9 cellular contexts compared by ENCODE assay signal in the genomic region with DNA sequence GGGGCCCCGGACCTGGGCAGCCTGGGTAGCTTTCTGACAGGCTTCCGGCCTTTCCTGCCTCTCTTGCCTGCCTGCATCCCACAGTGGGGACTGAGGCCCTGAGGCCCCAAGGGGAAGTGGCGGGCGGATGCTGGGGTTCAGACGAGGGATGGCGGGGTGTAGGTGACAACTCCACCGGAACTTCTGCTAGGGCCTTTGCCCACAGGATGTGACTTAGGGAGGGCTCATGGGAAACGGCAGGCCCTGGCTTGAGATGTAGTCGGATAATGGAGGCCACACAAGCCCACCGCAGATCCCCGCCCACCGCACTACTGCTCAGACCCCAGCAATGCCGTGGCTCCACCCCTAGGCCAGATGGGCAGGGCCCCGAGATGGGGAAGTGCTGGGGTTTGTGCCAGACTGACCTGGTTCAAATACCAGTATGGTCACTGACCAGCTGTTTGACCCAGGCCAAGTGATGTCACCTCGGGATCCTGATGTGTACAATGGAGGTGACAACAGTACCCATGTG. TPM values are rescaled to one million over a fixed set of nuclear protein-coding genes. Genes with fewer than 3 reads are reported as not detected.
A peak's percentile ranks its signal among the peaks of the same experiment; 100 is the strongest.
DNase-seq lines count a peak whose midpoint lies in the region; ATAC-seq and TF ChIP-seq lines count a peak whose summit lies in the region.
"Had no signal": no experiment of that assay in that cellular context is flagged by ENCODE, and none has a peak within 500 bp of the region (broad histone marks: within the 10 kb centered on the region; RNA-seq: fewer than 3 reads in every experiment).

No MANE protein-coding gene starts in this region.

- H3K27ac Mint-ChIP-seq in activated CD4-positive, alpha-beta memory T cell treated with anti-CD3 and anti-CD28 coated beads for 36 hours, result peak overlapping the region; percentile 96

- H3K36me3 Mint-ChIP-seq in activated CD4-positive, alpha-beta memory T cell treated with anti-CD3 and anti-CD28 coated beads for 36 hours, result peaks cover 22% of the 10 kb centered on the region

- H3K4me1 Mint-ChIP-seq in activated CD4-positive, alpha-beta memory T cell treated with anti-CD3 and anti-CD28 coated beads for 36 hours (ENCODE audit: low read depth), result peaks cover 75% of the 10 kb centered on the region

- intact Hi-C loops in activated CD4-positive, alpha-beta memory T cell treated with anti-CD3 and anti-CD28 coated beads for 36 hours (cut with micrococcal nuclease), result no loop called here
- intact Hi-C loops in esophagus squamous epithelium (cut with DNase I), result loop anchor here (5.0 kb wide), 1 partner anchor 46 kb away; a partner anchor contains a TSS

- H3K4me3 Mint-ChIP-seq in activated CD4-positive, alpha-beta memory T cell treated with anti-CD3 and anti-CD28 coated beads for 36 hours, result peak overlapping the region; percentile 70

- ATAC-seq in HG03175 (IDR thresholded peaks at IDR 0.05; ENCODE audit: unreplicated experiment), result peak; percentile 17

- WGBS in esophagus squamous epithelium, 2 donors, result 0 to 37% methylated on average over 1 to 6 of the region's 15 CpGs

- no peaks in the 10 kb centered on the region for H3K27me3 ChIP-seq in esophagus squamous epithelium

- H3K27ac ChIP-seq in esophagus squamous epithelium, result peak overlapping the region; percentile 55 to 100 (median 96)

- no peaks in the 10 kb centered on the region for H3K27me3 Mint-ChIP-seq in activated CD4-positive, alpha-beta memory T cell treated with anti-CD3 and anti-CD28 coated beads for 36 hours

- no peak overlapping the region for H3K4me3 ChIP-seq in esophagus squamous epithelium

- no peaks in the 10 kb centered on the region for H3K9me3 ChIP-seq in esophagus squamous epithelium

- no peaks in the 10 kb centered on the region for H3K9me3 Mint-ChIP-seq in activated CD4-positive, alpha-beta memory T cell treated with anti-CD3 and anti-CD28 coated beads for 36 hours

- no peak for TF ChIP-seq POLR2A in esophagus squamous epithelium (IDR thresholded peaks at IDR 0.05)

- CTCF ChIA-PET in activated CD4-positive, alpha-beta memory T cell treated with anti-CD3 and anti-CD28 coated beads for 36 hours (lab: Charles Lee), result interaction anchor here (0.8 to 6.6 kb wide), 4 partner anchors 16 to 86 kb away, joined by 3 to 131 read pairs (median 38); a partner anchor contains a TSS

- peaks cover 0 to 67% (median 38%) of the 10 kb centered on the region in 3 donors for H3K4me1 ChIP-seq in esophagus squamous epithelium

- peak; percentile 88 for DNase-seq in activated CD4-positive, alpha-beta memory T cell treated with anti-CD3 and anti-CD28 coated beads for 36 hours
- DNase-seq in esophagus squamous epithelium (lab: John Stamatoyannopoulos, UW) (no peak), NCI-H2107 (lab: John Stamatoyannopoulos, UW) (no peak), NCI-H1694 (lab: John Stamatoyannopoulos, UW) (no peak), NCI-H82 (lab: John Stamatoyannopoulos, UW) (no peak), ureter (ENCODE audit: low spot score) (no peak)
- DNase-seq in stimulated activated CD4-positive, alpha-beta T cell treated with anti-CD3 and anti-CD28 coated beads, TNF-alpha, amount 100 ng/mL, for 24 hours (ENCODE audit: low read depth in 3 of 3), result peak in 2 of 3 experiments; percentile 38 to 70

- POLR2A ChIA-PET in activated CD4-positive, alpha-beta memory T cell treated with anti-CD3 and anti-CD28 coated beads for 36 hours (lab: Charles Lee), result interaction anchor here (1.5 to 1.7 kb wide), 2 partner anchors 12 to 48 kb away, joined by 5 to 7 read pairs; a partner anchor contains a TSS

- no peak for TF ChIP-seq CTCF in esophagus squamous epithelium (IDR thresholded peaks at IDR 0.05)

- peaks cover 9 to 15% (median 11%) of the 10 kb centered on the region in 3 donors for H3K36me3 ChIP-seq in esophagus squamous epithelium

RNA-seq across cellular contexts. Expression of a gene that starts 2.7 kb away (rescaled TPM):
- 10 to 100 TPM; 99.4 to 99.6 TPM for total RNA-seq in activated CD4-positive, alpha-beta memory T cell treated with anti-CD3 and anti-CD28 coated beads for 36 hours
- total RNA-seq in esophagus squamous epithelium, result 10 to 100 TPM; 22.3 to 53.2 (median 41.2) TPM
- 81.0 TPM for total RNA-seq in ureter

RNA-seq across cellular contexts. Expression of a gene that starts 4.7 kb away (rescaled TPM):
- 10 to 100 TPM; 34.5 to 35.3 TPM for total RNA-seq in activated CD4-positive, alpha-beta memory T cell treated with anti-CD3 and anti-CD28 coated beads for 36 hours
- 1 to 10 TPM in 3 of 4 donors, under 1 TPM in 1; 0.38 to 4.8 (median 2.8) TPM for total RNA-seq in esophagus squamous epithelium
- total RNA-seq in ureter, result 15.7 TPM
- total RNA-seq: epithelial cell of proximal tubule had no signal

RNA-seq across cellular contexts. Expression of a gene that starts 19.5 kb away (rescaled TPM):
- total RNA-seq in activated CD4-positive, alpha-beta memory T cell treated with anti-CD3 and anti-CD28 coated beads for 36 hours, result 10 to 100 TPM; 80.0 to 83.9 TPM
- 10 to 100 TPM; 38.2 to 52.0 (median 47.0) TPM for total RNA-seq in esophagus squamous epithelium
- total RNA-seq in ureter, result 115 TPM

RNA-seq across cellular contexts. Expression of a gene that starts 48.1 kb away (rescaled TPM):
- 10 to 100 TPM; 12.7 to 16.2 TPM for total RNA-seq in activated CD4-positive, alpha-beta memory T cell treated with anti-CD3 and anti-CD28 coated beads for 36 hours
- total RNA-seq in esophagus squamous epithelium (10 to 100 TPM; 10.7 to 12.5 (median 11.5) TPM), ureter (9.9 TPM)

Comparison
In these comparisons a context has a peak if more than half of its experiments do, and no peak if none do; other contexts are left out.
1. DNase-seq: peak in activated CD4-positive, alpha-beta memory T cell treated with anti-CD3 and anti-CD28 coated beads for 36 hours (single experiment) and stimulated activated CD4-positive, alpha-beta T cell treated with anti-CD3 and anti-CD28 coated beads, TNF-alpha, amount 100 ng/mL, for 24 hours (2 of 3); none in esophagus squamous epithelium (single experiment), NCI-H2107 (single experiment), NCI-H1694 (single experiment), NCI-H82 (single experiment) and ureter (single experiment).